Comparison of ENCODE assay signal across 18 cellular contexts in the genomic region with DNA sequence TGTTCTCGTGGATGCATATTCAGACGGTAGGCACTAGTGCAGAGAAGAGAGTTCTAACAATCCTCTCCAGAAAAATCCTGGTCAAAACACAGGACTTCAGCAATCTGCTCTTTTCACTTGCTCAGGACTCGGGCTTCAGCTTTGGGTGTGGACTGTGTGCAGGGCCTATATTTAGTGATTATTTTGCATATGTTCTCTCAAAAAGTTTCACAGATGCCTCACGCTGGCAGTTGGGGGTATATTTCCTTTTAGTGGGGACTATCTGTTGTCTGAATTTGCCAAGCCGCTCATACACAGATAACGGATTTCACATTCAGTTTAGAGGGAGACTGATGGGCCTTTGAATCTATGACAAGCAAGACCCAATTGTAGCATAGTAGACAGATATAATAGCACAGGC. TPM values are rescaled to one million over a fixed set of nuclear protein-coding genes. Genes with fewer than 3 reads are reported as not detected.
DNase-seq lines count a peak whose midpoint lies in the region; ATAC-seq and TF ChIP-seq lines count a peak whose summit lies in the region.
"Had no signal": no experiment of that assay in that cellular context is flagged by ENCODE, and none has a peak within 500 bp of the region (broad histone marks: within the 10 kb centered on the region; RNA-seq: fewer than 3 reads in every experiment).

No MANE protein-coding gene starts in this region.

- H3K9me3 Mint-ChIP-seq in IgD-negative memory B cell: peaks cover 0 to 6% (median 6%) of the 10 kb centered on the region in 3 donors

- peak overlapping the region in 2 of 3 donors; percentile 9 to 78 for H3K27ac Mint-ChIP-seq in IgD-negative memory B cell
- H3K27ac Mint-ChIP-seq: CD8-positive, alpha-beta memory T cell had no signal

- H3K4me3 ChIP-seq in tibial artery: no peak overlapping the region

- no peak overlapping the region for H3K27ac ChIP-seq in tibial artery

- H3K27me3 ChIP-seq in tibial artery: no peaks in the 10 kb centered on the region

- H3K4me3 Mint-ChIP-seq in IgD-negative memory B cell: peak overlapping the region in 3 of 4 donors; percentile 0 to 90 (median 67)
- H3K4me3 Mint-ChIP-seq: CD8-positive, alpha-beta memory T cell had no signal

- H3K4me1 ChIP-seq in tibial artery: no peaks in the 10 kb centered on the region

- H3K9me3 ChIP-seq in tibial artery: no peaks in the 10 kb centered on the region

- H3K27me3 Mint-ChIP-seq in IgD-negative memory B cell: peaks cover 2% of the 10 kb centered on the region
- H3K27me3 Mint-ChIP-seq: CD8-positive, alpha-beta memory T cell had no signal

- ATAC-seq in GM18909 (IDR thresholded peaks at IDR 0.05; ENCODE audit: poor library complexity, unreplicated experiment) (peak; percentile 59), GM21723 (IDR thresholded peaks at IDR 0.05; ENCODE audit: unreplicated experiment) (peak; percentile 55), GM18870 (IDR thresholded peaks at IDR 0.05; ENCODE audit: unreplicated experiment) (no peak)
- ATAC-seq: PC-3 had no signal

- DNase-seq in activated T-cell treated with anti-CD3 and anti-CD28 coated beads, Interleukin-2, amount 50 U/mL, for 48 hours: no peak
- DNase-seq in stimulated activated CD4-positive, alpha-beta T cell treated with anti-CD3 and anti-CD28 coated beads, Interleukin-2, amount 100 ng/mL, for 24 hours: no peak
- no peak for DNase-seq in tibial artery
- DNase-seq: C1 segment of cervical spinal cord; CD8-positive, alpha-beta memory T cell; DMS79; KBM-7; NCI-H1694 treated with DMSO at 0.1 percent for 48 hours; NCI-H2227 treated with DMSO at 0.1 percent for 48 hours; NCI-H524; NCI-H82; PC-3; RPMI8226; T1000 had no signal

- no peaks in the 10 kb centered on the region for H3K36me3 ChIP-seq in tibial artery

- H3K4me1 Mint-ChIP-seq in IgD-negative memory B cell: peaks cover 22 to 40% (median 35%) of the 10 kb centered on the region in 3 donors
- H3K4me1 Mint-ChIP-seq: CD8-positive, alpha-beta memory T cell had no signal

- intact Hi-C loops in tibial artery (cut with DNase I; ENCODE audit: low total_unique reads): no loop called here

- no peak for TF ChIP-seq CTCF in tibial artery (IDR thresholded peaks at IDR 0.05)

- H3K36me3 Mint-ChIP-seq in IgD-negative memory B cell: peaks cover 1% of the 10 kb centered on the region

RNA-seq across cellular contexts. Expression of a gene that starts 54.4 kb away (rescaled TPM):
- polyA plus RNA-seq in IgD-negative memory B cell: 2.6 TPM
